Comparison of ENCODE assay signal across 1 cellular context in the genomic region with DNA sequence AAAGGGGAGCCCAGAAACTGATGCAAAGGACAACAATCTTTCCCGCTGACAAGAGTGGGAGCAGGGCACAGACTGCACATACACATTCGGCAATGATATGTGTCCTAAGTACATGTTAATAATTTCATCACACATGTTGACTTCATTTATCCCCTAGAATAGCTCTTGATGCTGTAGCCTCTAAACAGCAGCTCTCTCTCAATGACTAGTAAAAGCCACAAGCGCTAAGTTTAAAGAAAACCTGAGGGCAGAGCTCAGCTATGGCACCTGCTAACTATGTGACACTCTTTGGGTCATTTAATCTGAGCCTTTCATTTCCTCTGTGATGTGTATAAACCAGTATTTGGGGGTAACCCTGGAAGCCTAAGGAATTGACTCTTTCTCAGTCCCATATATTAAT.
TF ChIP-seq lines count a peak whose summit lies in the region.

No MANE protein-coding gene starts in this region.

TF ChIP-seq in H1, 55 proteins besides CTCF, POLR2A, EP300 and RAD21:
- TF ChIP-seq, protein P1, sequence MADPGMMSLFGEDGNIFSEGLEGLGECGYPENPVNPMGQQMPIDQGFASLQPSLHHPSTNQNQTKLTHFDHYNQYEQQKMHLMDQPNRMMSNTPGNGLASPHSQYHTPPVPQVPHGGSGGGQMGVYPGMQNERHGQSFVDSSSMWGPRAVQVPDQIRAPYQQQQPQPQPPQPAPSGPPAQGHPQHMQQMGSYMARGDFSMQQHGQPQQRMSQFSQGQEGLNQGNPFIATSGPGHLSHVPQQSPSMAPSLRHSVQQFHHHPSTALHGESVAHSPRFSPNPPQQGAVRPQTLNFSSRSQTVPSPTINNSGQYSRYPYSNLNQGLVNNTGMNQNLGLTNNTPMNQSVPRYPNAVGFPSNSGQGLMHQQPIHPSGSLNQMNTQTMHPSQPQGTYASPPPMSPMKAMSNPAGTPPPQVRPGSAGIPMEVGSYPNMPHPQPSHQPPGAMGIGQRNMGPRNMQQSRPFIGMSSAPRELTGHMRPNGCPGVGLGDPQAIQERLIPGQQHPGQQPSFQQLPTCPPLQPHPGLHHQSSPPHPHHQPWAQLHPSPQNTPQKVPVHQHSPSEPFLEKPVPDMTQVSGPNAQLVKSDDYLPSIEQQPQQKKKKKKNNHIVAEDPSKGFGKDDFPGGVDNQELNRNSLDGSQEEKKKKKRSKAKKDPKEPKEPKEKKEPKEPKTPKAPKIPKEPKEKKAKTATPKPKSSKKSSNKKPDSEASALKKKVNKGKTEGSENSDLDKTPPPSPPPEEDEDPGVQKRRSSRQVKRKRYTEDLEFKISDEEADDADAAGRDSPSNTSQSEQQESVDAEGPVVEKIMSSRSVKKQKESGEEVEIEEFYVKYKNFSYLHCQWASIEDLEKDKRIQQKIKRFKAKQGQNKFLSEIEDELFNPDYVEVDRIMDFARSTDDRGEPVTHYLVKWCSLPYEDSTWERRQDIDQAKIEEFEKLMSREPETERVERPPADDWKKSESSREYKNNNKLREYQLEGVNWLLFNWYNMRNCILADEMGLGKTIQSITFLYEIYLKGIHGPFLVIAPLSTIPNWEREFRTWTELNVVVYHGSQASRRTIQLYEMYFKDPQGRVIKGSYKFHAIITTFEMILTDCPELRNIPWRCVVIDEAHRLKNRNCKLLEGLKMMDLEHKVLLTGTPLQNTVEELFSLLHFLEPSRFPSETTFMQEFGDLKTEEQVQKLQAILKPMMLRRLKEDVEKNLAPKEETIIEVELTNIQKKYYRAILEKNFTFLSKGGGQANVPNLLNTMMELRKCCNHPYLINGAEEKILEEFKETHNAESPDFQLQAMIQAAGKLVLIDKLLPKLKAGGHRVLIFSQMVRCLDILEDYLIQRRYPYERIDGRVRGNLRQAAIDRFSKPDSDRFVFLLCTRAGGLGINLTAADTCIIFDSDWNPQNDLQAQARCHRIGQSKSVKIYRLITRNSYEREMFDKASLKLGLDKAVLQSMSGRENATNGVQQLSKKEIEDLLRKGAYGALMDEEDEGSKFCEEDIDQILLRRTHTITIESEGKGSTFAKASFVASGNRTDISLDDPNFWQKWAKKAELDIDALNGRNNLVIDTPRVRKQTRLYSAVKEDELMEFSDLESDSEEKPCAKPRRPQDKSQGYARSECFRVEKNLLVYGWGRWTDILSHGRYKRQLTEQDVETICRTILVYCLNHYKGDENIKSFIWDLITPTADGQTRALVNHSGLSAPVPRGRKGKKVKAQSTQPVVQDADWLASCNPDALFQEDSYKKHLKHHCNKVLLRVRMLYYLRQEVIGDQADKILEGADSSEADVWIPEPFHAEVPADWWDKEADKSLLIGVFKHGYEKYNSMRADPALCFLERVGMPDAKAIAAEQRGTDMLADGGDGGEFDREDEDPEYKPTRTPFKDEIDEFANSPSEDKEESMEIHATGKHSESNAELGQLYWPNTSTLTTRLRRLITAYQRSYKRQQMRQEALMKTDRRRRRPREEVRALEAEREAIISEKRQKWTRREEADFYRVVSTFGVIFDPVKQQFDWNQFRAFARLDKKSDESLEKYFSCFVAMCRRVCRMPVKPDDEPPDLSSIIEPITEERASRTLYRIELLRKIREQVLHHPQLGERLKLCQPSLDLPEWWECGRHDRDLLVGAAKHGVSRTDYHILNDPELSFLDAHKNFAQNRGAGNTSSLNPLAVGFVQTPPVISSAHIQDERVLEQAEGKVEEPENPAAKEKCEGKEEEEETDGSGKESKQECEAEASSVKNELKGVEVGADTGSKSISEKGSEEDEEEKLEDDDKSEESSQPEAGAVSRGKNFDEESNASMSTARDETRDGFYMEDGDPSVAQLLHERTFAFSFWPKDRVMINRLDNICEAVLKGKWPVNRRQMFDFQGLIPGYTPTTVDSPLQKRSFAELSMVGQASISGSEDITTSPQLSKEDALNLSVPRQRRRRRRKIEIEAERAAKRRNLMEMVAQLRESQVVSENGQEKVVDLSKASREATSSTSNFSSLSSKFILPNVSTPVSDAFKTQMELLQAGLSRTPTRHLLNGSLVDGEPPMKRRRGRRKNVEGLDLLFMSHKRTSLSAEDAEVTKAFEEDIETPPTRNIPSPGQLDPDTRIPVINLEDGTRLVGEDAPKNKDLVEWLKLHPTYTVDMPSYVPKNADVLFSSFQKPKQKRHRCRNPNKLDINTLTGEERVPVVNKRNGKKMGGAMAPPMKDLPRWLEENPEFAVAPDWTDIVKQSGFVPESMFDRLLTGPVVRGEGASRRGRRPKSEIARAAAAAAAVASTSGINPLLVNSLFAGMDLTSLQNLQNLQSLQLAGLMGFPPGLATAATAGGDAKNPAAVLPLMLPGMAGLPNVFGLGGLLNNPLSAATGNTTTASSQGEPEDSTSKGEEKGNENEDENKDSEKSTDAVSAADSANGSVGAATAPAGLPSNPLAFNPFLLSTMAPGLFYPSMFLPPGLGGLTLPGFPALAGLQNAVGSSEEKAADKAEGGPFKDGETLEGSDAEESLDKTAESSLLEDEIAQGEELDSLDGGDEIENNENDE (IDR thresholded peaks at IDR 0.05; ENCODE audit: insufficient replicate concordance, low read length) = no peak
- TF ChIP-seq RBBP5 (IDR thresholded peaks at IDR 0.05; ENCODE audit: borderline replicate concordance, low read depth, low read length) (no peak), NANOG (IDR thresholded peaks at IDR 0.05; ENCODE audit: insufficient read depth, low read depth, low read length, poor library complexity, severe bottlenecking) (no peak), PHF8 (conservative IDR thresholded peaks at IDR 0.05; ENCODE audit: low read depth, low read length) (no peak), CHD1 (IDR thresholded peaks at IDR 0.05; ENCODE audit: low read depth, low read length) (no peak), USF2 (IDR thresholded peaks at IDR 0.05; ENCODE audit: low read length) (no peak), KDM5A (IDR thresholded peaks at IDR 0.05; ENCODE audit: low read length) (no peak), RXRA (IDR thresholded peaks at IDR 0.05; ENCODE audit: insufficient read depth, low read depth, low read length) (no peak), NRF1 (IDR thresholded peaks at IDR 0.05; ENCODE audit: low read depth, low read length) (no peak), FOSL1 (IDR thresholded peaks at IDR 0.05; ENCODE audit: insufficient read depth, low read depth, low read length) (no peak), SIX5 (IDR thresholded peaks at IDR 0.05; ENCODE audit: low read depth, low read length) (no peak), CREB1 (IDR thresholded peaks at IDR 0.05) (no peak), BCL11A (IDR thresholded peaks at IDR 0.05; ENCODE audit: low read depth in 2 of 2, low read length in 2 of 2) (no peak), TAF1 (IDR thresholded peaks at IDR 0.05; ENCODE audit: low read depth, low read length) (no peak), ASH2L (IDR thresholded peaks at IDR 0.05; ENCODE audit: low read length) (no peak)
